Comparison of ENCODE assay signal across 1 cellular context in the genomic region with DNA sequence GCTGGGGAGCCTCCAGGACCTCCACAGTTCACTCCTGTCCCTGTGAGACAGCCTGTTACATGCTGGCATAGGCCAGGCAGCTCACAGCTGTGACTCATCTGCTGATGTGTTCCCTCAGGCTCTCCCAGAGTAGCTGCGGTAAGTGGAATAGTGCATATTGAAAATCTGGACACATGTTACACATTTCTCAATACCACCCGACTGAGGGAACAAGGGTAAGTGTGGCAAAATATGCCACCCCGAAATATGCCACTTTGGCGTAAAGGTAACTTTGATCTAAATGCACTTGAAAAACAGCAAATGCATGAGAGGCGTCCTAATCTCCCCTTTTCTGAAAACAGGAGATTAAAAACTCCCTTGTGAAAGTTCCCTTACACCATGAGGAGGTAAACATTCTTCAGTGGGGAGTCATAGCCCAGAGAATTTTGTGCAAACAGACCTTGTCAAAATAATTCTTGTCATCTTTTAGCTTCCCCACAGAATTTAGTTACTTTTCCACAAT.
TF ChIP-seq lines count a peak whose summit lies in the region.

No MANE protein-coding gene starts in this region.

TF ChIP-seq in SK-N-SH, 30 proteins besides CTCF, POLR2A, EP300 and RAD21 (continued from another document):
- TF ChIP-seq, protein P1, sequence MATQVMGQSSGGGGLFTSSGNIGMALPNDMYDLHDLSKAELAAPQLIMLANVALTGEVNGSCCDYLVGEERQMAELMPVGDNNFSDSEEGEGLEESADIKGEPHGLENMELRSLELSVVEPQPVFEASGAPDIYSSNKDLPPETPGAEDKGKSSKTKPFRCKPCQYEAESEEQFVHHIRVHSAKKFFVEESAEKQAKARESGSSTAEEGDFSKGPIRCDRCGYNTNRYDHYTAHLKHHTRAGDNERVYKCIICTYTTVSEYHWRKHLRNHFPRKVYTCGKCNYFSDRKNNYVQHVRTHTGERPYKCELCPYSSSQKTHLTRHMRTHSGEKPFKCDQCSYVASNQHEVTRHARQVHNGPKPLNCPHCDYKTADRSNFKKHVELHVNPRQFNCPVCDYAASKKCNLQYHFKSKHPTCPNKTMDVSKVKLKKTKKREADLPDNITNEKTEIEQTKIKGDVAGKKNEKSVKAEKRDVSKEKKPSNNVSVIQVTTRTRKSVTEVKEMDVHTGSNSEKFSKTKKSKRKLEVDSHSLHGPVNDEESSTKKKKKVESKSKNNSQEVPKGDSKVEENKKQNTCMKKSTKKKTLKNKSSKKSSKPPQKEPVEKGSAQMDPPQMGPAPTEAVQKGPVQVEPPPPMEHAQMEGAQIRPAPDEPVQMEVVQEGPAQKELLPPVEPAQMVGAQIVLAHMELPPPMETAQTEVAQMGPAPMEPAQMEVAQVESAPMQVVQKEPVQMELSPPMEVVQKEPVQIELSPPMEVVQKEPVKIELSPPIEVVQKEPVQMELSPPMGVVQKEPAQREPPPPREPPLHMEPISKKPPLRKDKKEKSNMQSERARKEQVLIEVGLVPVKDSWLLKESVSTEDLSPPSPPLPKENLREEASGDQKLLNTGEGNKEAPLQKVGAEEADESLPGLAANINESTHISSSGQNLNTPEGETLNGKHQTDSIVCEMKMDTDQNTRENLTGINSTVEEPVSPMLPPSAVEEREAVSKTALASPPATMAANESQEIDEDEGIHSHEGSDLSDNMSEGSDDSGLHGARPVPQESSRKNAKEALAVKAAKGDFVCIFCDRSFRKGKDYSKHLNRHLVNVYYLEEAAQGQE (IDR thresholded peaks at IDR 0.05; ENCODE audit: low read depth, low read length): no peak
- TF ChIP-seq CHD2 (IDR thresholded peaks at IDR 0.05; ENCODE audit: low read length, partially characterized antibody) (no peak), RFX5 (IDR thresholded peaks at IDR 0.05; ENCODE audit: low read length) (no peak), NRF1 (IDR thresholded peaks at IDR 0.05; ENCODE audit: low read depth, low read length) (no peak), POLR2AphosphoS5 (IDR thresholded peaks at IDR 0.05; ENCODE audit: low read depth, low read length) (peak; percentile 26; the same call in 1 of the 2 replicates), PBX3 (IDR thresholded peaks at IDR 0.05) (peak; percentile 78), IRF3 (IDR thresholded peaks at IDR 0.05; ENCODE audit: low read depth, low read length) (no peak), RCOR1 (IDR thresholded peaks at IDR 0.05; ENCODE audit: low read length) (no peak), MXI1 (IDR thresholded peaks at IDR 0.05; ENCODE audit: low read depth, low read length) (no peak), ELF1 (IDR thresholded peaks at IDR 0.05) (no peak), GABPA (IDR thresholded peaks at IDR 0.05; ENCODE audit: low read depth) (no peak), YY1 (IDR thresholded peaks at IDR 0.05; ENCODE audit: low read depth) (no peak; the same call in 1 of the 2 replicates)
